Comparison of ENCODE assay signal across 1 cellular context in the genomic region with DNA sequence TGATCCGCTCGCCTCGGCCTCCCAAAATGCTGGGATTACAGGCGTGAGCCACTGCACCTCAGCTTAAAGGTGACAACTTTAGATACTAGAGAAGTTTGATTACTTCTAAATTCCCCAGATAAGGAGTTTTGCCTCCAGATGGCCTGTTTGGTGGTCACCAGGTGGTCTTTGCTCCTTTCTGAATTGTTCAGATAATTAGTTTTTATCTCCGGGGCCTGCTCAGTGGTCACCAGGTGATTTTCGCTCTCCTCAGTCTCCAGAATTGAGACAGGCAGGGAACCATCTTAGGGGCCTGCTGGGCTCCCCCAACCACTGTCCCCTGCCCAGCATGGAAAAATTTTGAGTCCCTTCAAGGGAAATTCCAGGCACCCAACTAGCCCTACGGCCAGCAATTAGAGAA.
TF ChIP-seq lines count a peak whose summit lies in the region.

No MANE protein-coding gene starts in this region.

TF ChIP-seq in GM23338, 12 proteins besides CTCF, POLR2A, EP300 and RAD21 (continued from another document):
- TF ChIP-seq, protein P1, sequence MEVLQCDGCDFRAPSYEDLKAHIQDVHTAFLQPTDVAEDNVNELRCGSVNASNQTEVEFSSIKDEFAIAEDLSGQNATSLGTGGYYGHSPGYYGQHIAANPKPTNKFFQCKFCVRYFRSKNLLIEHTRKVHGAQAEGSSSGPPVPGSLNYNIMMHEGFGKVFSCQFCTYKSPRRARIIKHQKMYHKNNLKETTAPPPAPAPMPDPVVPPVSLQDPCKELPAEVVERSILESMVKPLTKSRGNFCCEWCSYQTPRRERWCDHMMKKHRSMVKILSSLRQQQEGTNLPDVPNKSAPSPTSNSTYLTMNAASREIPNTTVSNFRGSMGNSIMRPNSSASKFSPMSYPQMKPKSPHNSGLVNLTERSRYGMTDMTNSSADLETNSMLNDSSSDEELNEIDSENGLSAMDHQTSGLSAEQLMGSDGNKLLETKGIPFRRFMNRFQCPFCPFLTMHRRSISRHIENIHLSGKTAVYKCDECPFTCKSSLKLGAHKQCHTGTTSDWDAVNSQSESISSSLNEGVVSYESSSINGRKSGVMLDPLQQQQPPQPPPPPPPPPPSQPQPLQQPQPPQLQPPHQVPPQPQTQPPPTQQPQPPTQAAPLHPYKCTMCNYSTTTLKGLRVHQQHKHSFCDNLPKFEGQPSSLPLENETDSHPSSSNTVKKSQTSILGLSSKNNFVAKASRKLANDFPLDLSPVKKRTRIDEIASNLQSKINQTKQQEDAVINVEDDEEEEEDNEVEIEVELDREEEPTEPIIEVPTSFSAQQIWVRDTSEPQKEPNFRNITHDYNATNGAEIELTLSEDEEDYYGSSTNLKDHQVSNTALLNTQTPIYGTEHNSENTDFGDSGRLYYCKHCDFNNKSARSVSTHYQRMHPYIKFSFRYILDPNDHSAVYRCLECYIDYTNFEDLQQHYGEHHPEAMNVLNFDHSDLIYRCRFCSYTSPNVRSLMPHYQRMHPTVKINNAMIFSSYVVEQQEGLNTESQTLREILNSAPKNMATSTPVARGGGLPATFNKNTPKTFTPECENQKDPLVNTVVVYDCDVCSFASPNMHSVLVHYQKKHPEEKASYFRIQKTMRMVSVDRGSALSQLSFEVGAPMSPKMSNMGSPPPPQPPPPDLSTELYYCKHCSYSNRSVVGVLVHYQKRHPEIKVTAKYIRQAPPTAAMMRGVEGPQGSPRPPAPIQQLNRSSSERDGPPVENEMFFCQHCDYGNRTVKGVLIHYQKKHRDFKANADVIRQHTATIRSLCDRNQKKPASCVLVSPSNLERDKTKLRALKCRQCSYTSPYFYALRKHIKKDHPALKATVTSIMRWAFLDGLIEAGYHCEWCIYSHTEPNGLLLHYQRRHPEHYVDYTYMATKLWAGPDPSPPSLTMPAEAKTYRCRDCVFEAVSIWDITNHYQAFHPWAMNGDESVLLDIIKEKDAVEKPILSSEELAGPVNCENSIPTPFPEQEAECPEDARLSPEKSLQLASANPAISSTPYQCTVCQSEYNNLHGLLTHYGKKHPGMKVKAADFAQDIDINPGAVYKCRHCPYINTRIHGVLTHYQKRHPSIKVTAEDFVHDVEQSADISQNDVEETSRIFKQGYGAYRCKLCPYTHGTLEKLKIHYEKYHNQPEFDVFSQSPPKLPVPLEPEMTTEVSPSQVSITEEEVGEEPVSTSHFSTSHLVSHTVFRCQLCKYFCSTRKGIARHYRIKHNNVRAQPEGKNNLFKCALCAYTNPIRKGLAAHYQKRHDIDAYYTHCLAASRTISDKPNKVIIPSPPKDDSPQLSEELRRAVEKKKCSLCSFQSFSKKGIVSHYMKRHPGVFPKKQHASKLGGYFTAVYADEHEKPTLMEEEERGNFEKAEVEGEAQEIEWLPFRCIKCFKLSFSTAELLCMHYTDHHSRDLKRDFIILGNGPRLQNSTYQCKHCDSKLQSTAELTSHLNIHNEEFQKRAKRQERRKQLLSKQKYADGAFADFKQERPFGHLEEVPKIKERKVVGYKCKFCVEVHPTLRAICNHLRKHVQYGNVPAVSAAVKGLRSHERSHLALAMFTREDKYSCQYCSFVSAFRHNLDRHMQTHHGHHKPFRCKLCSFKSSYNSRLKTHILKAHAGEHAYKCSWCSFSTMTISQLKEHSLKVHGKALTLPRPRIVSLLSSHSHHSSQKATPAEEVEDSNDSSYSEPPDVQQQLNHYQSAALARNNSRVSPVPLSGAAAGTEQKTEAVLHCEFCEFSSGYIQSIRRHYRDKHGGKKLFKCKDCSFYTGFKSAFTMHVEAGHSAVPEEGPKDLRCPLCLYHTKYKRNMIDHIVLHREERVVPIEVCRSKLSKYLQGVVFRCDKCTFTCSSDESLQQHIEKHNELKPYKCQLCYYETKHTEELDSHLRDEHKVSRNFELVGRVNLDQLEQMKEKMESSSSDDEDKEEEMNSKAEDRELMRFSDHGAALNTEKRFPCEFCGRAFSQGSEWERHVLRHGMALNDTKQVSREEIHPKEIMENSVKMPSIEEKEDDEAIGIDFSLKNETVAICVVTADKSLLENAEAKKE (CRISPR knock-in tag; IDR thresholded peaks at IDR 0.05), result no peak
- no peak for TF ChIP-seq JUNB (IDR thresholded peaks at IDR 0.05; ENCODE audit: unreplicated experiment)
- no peak for TF ChIP-seq CREB1 (CRISPR knock-in tag; IDR thresholded peaks at IDR 0.05; ENCODE audit: low read depth)
- TF ChIP-seq EZH2phosphoT487 (IDR thresholded peaks at IDR 0.05; ENCODE audit: unreplicated experiment), result no peak
- TF ChIP-seq ETS1 (IDR thresholded peaks at IDR 0.05), result no peak
